ENCODE assay signal across 2 cellular contexts in the genomic region with DNA sequence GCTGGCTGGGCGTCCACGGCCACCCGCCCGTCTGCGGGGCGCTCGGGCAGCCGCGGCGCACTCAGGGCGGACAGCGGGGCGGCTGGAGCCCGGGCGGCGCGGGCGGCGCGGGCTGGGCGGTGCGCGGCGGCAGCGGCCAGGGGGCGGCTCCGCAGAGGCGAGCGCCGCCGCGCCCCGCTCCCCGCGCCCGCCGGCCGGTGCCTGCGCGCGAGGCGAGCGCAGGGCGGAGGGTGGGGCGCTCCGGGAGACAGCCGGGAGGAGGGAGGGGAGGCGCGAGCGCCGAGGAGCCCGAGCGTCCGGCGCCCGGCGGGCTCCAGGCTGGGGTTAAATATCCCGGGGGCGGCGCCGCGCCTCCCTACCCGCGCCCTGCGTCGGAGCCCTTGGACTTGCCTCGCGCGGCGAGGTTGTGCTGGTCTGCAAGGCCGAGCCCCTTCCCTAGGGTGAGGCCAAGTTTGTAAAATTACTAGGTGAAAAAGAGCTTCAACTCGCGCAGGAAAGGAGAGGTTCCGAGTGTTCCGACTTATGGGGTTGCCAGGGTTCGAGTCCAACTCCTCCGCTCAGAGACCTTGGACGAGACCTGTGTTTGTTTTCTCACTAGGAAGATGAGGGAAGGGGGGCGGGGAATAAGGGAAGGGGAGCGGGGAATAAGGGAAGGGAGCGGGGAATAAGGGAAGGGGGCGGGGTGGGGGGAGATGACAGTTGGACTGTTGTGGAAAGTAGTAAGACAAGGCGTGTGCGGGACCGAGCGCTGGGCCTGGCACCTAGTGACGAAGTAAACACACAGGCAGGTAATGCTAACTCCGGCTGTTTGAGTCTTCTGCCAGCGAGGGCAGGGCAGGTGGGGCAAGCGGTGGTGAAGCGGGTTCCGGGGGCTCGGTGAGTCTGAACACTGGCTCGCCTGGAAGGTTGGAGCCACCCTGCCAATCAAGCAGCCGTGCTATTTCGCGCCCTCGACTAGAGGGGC.
A peak's percentile ranks its signal among the peaks of the same experiment; 100 is the strongest.
TF ChIP-seq lines count a peak whose summit lies in the region.

TSS of gene TNFAIP8L3 (minus strand) at position 301 of the 964 bp plus-strand sequence. CDS start 311 bp downstream, outside the sequence.

TF ChIP-seq in A549, 52 proteins besides CTCF, POLR2A, EP300 and RAD21 (continued from another document):
- TF ChIP-seq E2F6 (IDR thresholded peaks at IDR 0.05; ENCODE audit: borderline replicate concordance, low read depth) (no peak), SREBF2 (IDR thresholded peaks at IDR 0.05) (no peak), ZFP36 (IDR thresholded peaks at IDR 0.05; ENCODE audit: borderline replicate concordance, partially characterized antibody) (no peak), MAFK (IDR thresholded peaks at IDR 0.05; ENCODE audit: partially characterized antibody) (no peak), ZC3H11A (IDR thresholded peaks at IDR 0.05) (no peak), MAZ (IDR thresholded peaks at IDR 0.05; ENCODE audit: borderline replicate concordance, low read depth, low read length) (no peak), KDM5A (IDR thresholded peaks at IDR 0.05) (no peak), NR3C1 (IDR thresholded peaks at IDR 0.05) (no peak), ZNF302 (CRISPR knock-in tag; IDR thresholded peaks at IDR 0.05) (no peak), HOXB13 (CRISPR knock-in tag; IDR thresholded peaks at IDR 0.05; ENCODE audit: low read depth) (no peak), FOSB (CRISPR knock-in tag; IDR thresholded peaks at IDR 0.05) (no peak), ZSCAN20 (CRISPR knock-in tag; IDR thresholded peaks at IDR 0.05) (no peak)
TF ChIP-seq in A549: peak in this region for 0.

TF ChIP-seq in HEK293, 187 proteins besides CTCF, POLR2A, EP300 and RAD21:
- TF ChIP-seq PRDM10 (tag by site-specific recombination; IDR thresholded peaks at IDR 0.05), result 0 out of 2 replicates have a peak, but pooled peaks have one; percentile 31
- TF ChIP-seq ZBTB26 (tag by site-specific recombination; optimal IDR thresholded peaks at IDR 0.05), result peak; percentile 50
- peak; percentile 50 for TF ChIP-seq ZNF341 (tag by site-specific recombination; IDR thresholded peaks at IDR 0.05; ENCODE audit: low read depth)
- peak; percentile 76 for TF ChIP-seq ZBTB8A (tag by site-specific recombination; IDR thresholded peaks at IDR 0.05)
- TF ChIP-seq, protein P1, sequence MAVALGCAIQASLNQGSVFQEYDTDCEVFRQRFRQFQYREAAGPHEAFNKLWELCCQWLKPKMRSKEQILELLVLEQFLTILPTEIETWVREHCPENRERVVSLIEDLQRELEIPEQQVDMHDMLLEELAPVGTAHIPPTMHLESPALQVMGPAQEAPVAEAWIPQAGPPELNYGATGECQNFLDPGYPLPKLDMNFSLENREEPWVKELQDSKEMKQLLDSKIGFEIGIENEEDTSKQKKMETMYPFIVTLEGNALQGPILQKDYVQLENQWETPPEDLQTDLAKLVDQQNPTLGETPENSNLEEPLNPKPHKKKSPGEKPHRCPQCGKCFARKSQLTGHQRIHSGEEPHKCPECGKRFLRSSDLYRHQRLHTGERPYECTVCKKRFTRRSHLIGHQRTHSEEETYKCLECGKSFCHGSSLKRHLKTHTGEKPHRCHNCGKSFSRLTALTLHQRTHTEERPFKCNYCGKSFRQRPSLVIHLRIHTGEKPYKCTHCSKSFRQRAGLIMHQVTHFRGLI (tag by site-specific recombination; IDR thresholded peaks at IDR 0.05), result no peak
- TF ChIP-seq, protein P2, sequence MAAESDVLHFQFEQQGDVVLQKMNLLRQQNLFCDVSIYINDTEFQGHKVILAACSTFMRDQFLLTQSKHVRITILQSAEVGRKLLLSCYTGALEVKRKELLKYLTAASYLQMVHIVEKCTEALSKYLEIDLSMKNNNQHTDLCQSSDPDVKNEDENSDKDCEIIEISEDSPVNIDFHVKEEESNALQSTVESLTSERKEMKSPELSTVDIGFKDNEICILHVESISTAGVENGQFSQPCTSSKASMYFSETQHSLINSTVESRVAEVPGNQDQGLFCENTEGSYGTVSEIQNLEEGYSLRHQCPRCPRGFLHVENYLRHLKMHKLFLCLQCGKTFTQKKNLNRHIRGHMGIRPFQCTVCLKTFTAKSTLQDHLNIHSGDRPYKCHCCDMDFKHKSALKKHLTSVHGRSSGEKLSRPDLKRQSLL (tag by site-specific recombination; IDR thresholded peaks at IDR 0.05), result peak; percentile 60; the same call in 1 of the 2 replicates
- TF ChIP-seq ZNF707 (tag by site-specific recombination; IDR thresholded peaks at IDR 0.05), result no peak
- TF ChIP-seq SP3 (tag by site-specific recombination; IDR thresholded peaks at IDR 0.05), result 0 out of 2 replicates have a peak, but pooled peaks have one; percentile 13
TF ChIP-seq in HEK293: peak in this region for 6.
